ENCODE assay signal across 1 cellular context in the genomic region with DNA sequence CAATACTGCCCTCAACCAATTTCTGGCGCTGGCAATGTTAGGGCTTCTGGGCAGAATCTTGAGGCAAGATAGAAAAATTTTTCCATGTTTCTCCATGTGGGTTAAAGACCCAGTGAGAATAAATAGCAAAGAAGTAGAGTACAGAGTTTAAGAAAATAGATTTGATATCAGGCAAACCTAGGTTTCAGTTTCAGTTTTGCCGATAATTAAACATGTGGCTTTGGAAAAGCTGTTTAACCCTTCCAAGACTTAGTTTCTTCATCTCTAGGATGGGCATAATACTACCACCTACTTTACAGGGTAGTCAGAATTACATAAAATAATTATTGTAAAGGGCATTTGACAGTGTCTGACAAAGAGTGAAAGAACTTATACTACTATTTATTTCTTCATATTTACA.
TF ChIP-seq lines count a peak whose summit lies in the region.

No MANE protein-coding gene starts in this region.

TF ChIP-seq in A549, 52 proteins besides CTCF, POLR2A, EP300 and RAD21 (continued from another document):
- TF ChIP-seq HOXB13 (CRISPR knock-in tag; IDR thresholded peaks at IDR 0.05; ENCODE audit: low read depth) (no peak), EHF (CRISPR knock-in tag; IDR thresholded peaks at IDR 0.05) (no peak), NFE2L2 (conservative IDR thresholded peaks at IDR 0.05; ENCODE audit: low read length) (no peak)
